In the genomic region with DNA sequence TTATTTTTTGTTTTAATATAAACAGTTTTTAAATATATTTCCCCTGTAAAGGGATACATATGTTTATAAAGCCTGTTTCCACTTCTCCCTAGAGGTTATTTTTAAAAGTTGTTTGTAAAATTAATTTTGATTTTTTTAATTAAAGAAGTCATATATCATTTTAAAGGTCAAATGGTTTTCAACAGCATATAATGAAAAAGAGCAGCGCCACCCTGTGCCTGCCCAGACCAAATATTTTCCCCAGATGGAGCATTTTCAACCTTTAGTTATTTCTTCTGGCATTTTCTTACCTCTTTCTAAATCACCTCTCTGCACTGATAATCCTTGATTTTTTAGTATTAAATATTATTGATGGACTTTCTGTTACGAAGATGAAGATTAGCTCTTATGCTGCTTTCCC, we compare ENCODE assay signal across 12 cellular contexts. TPM values are rescaled to one million over a fixed set of nuclear protein-coding genes. Genes with fewer than 3 reads are reported as not detected.
DNase-seq lines count a peak whose midpoint lies in the region; ATAC-seq and TF ChIP-seq lines count a peak whose summit lies in the region.
"Had no signal": no experiment of that assay in that cellular context is flagged by ENCODE, and none has a peak within 500 bp of the region (broad histone marks: within the 10 kb centered on the region; RNA-seq: fewer than 3 reads in every experiment).

No MANE protein-coding gene starts in this region.

- H2AFZ ChIP-seq in PC-9, result no peak overlapping the region

- H3K27ac ChIP-seq in left ventricle myocardium inferior (replicated peaks), result no peak overlapping the region
- no peak overlapping the region for H3K27ac ChIP-seq in PC-9
- peak overlapping the region; percentile 49 to 60 for H3K27ac ChIP-seq in uterus
- H3K27ac ChIP-seq: BLaER1 had no signal

- no peaks in the 10 kb centered on the region for H3F3A ChIP-seq in PC-9 (ENCODE audit: insufficient read depth, low read depth)

- no peak overlapping the region for H3K4me2 ChIP-seq in PC-9
- H3K4me2 ChIP-seq: BLaER1 had no signal

- H3K27me3 ChIP-seq in left ventricle myocardium inferior (ENCODE audit: low read depth), result peaks cover 91% of the 10 kb centered on the region
- no peaks in the 10 kb centered on the region for H3K27me3 ChIP-seq in PC-9 (ENCODE audit: insufficient read depth, low read depth)
- H3K27me3 ChIP-seq in uterus, result no peaks in the 10 kb centered on the region

- H3K9me2 ChIP-seq in PC-9 (ENCODE audit: insufficient read depth), result no peaks in the 10 kb centered on the region

- TF ChIP-seq POLR2A in uterus (IDR thresholded peaks at IDR 0.05), result no peak

- H3K36me3 ChIP-seq in left ventricle myocardium inferior (no peaks in the 10 kb centered on the region), PC-9 (ENCODE audit: low read depth) (no peaks in the 10 kb centered on the region), uterus (no peaks in the 10 kb centered on the region)
- H3K36me3 ChIP-seq: BLaER1 had no signal

- DNase-seq in left ventricle myocardium inferior (no peak), left ventricle myocardium superior (no peak), PC-9 (no peak), epithelial cell of proximal tubule (ENCODE audit: low read depth) (no peak), uterus (no peak)
- DNase-seq: activated CD4-positive, alpha-beta T cell treated with anti-CD3 and anti-CD28 coated beads, Interleukin-2, amount 10 ng/mL, durations not matched to agents 7 days and 5 days; natural killer cell; NCI-H2107 had no signal

- no peaks in the 10 kb centered on the region for H3K79me2 ChIP-seq in PC-9 (ENCODE audit: low read depth)

- ATAC-seq in left ventricle myocardium superior (no peak), GM21723 (IDR thresholded peaks at IDR 0.05; ENCODE audit: unreplicated experiment) (no peak), GM19023 (IDR thresholded peaks at IDR 0.05; ENCODE audit: unreplicated experiment) (no peak), HG03565 (IDR thresholded peaks at IDR 0.05; ENCODE audit: unreplicated experiment) (no peak)
- ATAC-seq: natural killer cell had no signal

- H3K4me3 ChIP-seq in left ventricle myocardium inferior (no peak overlapping the region), PC-9 (no peak overlapping the region), epithelial cell of proximal tubule (ENCODE audit: low read depth, low read length) (no peak overlapping the region), uterus (no peak overlapping the region)
- H3K4me3 ChIP-seq: BLaER1 had no signal

- BruUV-seq in PC-9 (replicated peaks; lab: Mats Ljungman, UMichigan), result no TSS peak

- intact Hi-C loops in left ventricle myocardium inferior (cut with micrococcal nuclease) (no loop called here), left ventricle myocardium superior (cut with micrococcal nuclease) (no loop called here), PC-9 (cut with micrococcal nuclease; ENCODE audit: unreplicated experiment) (loop anchor here (1.0 kb wide), 1 partner anchor 392 kb away; no protein-coding TSS in a partner anchor), uterus (cut with DNase I; ENCODE audit: low total_unique reads) (no loop called here)

- TF ChIP-seq CTCF in left ventricle myocardium inferior (IDR thresholded peaks at IDR 0.05; ENCODE audit: borderline replicate concordance) (peak; percentile 47), PC-9 (conservative IDR thresholded peaks at IDR 0.05) (peak; percentile 55), epithelial cell of proximal tubule (conservative IDR thresholded peaks at IDR 0.05; ENCODE audit: low read depth, low read length) (peak; percentile 43), uterus (IDR thresholded peaks at IDR 0.05) (no peak)

- H3K9me3 ChIP-seq in left ventricle myocardium inferior (replicated peaks) (no peaks in the 10 kb centered on the region), PC-9 (ENCODE audit: insufficient read depth, low read depth) (no peaks in the 10 kb centered on the region), uterus (no peaks in the 10 kb centered on the region)
- H3K9me3 ChIP-seq: BLaER1 had no signal

- CTCF ChIA-PET in PC-9 (lab: Charles Lee), result no interaction called here

- no peaks in the 10 kb centered on the region for H4K20me1 ChIP-seq in PC-9 (ENCODE audit: insufficient read depth)
- H4K20me1 ChIP-seq: BLaER1 had no signal

- POLR2A ChIA-PET in PC-9 (lab: Charles Lee; ENCODE audit: unreplicated experiment), result no interaction called here

- H3K4me1 ChIP-seq in left ventricle myocardium inferior, result no peaks in the 10 kb centered on the region
- H3K4me1 ChIP-seq in PC-9 (replicated peaks; ENCODE audit: insufficient read depth), result no peaks in the 10 kb centered on the region
- H3K4me1 ChIP-seq in uterus, result no peaks in the 10 kb centered on the region

RNA-seq across cellular contexts. Expression of a gene that starts 21.0 kb away (rescaled TPM):
- 3.4 TPM for total RNA-seq in left ventricle myocardium inferior
- total RNA-seq in left ventricle myocardium superior, result 4.1 TPM
- not detected in 2 replicates for total RNA-seq in PC-9 (2021)
- 0.65 and 1.6 TPM in 2 replicates for total RNA-seq in epithelial cell of proximal tubule
- 10 to 100 TPM; 19.7 to 33.0 (median 23.8) TPM for total RNA-seq in uterus
- total RNA-seq: activated CD4-positive, alpha-beta T cell treated with anti-CD3 and anti-CD28 coated beads, Interleukin-2, amount 10 ng/mL, durations not matched to agents 7 days and 5 days; natural killer cell had no signal

Comparison
In these comparisons a context has a peak if more than half of its experiments do, and no peak if none do; other contexts are left out.
1. H3K27ac ChIP-seq: peak in uterus (2 of 2); none in left ventricle myocardium inferior (single experiment) and PC-9 (single experiment).
2. CTCF ChIP-seq: peak in left ventricle myocardium inferior (single experiment), PC-9 (single experiment) and epithelial cell of proximal tubule (single experiment); none in uterus (0 of 4).